ENCODE assay signal across 11 cellular contexts in genomic region chr11:71489311-71490043, GRCh38. TPM values are rescaled to one million over a fixed set of nuclear protein-coding genes. Genes with fewer than 3 reads are reported as not detected.
A peak's percentile ranks its signal among the peaks of the same experiment; 100 is the strongest.
DNase-seq lines count a peak whose midpoint lies in the region; FAIRE-seq and TF ChIP-seq lines count a peak whose summit lies in the region.
"Had no signal": no experiment of that assay in that cellular context is flagged by ENCODE, and none has a peak within 500 bp of the region (broad histone marks: within the 10 kb centered on the region; RNA-seq: fewer than 3 reads in every experiment).

No MANE protein-coding gene starts in this region.

- no peaks in the 10 kb centered on the region for H3K9me3 ChIP-seq in Karpas-422 (ENCODE audit: low read length)
- H3K9me3 ChIP-seq in small intestine (ENCODE audit: control insufficient read depth, low read depth), result no peaks in the 10 kb centered on the region

- 0 out of 2 replicates have a peak, but pooled peaks cover 2% of the 10 kb centered on the region for H3K36me3 ChIP-seq in Karpas-422 (ENCODE audit: insufficient read depth, low read length)
- peaks cover 9 to 44% of the 10 kb centered on the region in 2 donors for H3K36me3 ChIP-seq in small intestine (ENCODE audit: control insufficient read depth in 2 of 2, insufficient read depth in 2 of 2, low read length in 2 of 2)

- H2AFZ ChIP-seq in Karpas-422 (ENCODE audit: low read length), result no peak overlapping the region
- H2AFZ ChIP-seq: parathyroid adenoma had no signal

- H4K20me1 ChIP-seq in Karpas-422 (ENCODE audit: insufficient read depth, low read depth, low read length), result no peaks in the 10 kb centered on the region

- peaks cover 71% of the 10 kb centered on the region for H3K36me3 Mint-ChIP-seq in activated CD4-positive, alpha-beta T cell treated with anti-CD3 and anti-CD28 coated beads, Interleukin-2, amount 10 ng/mL, durations not matched to agents 24 days and 14 days (ENCODE audit: low read depth)

- no peaks in the 10 kb centered on the region for H3K79me2 ChIP-seq in Karpas-422 (ENCODE audit: low read length)
- H3K79me2 ChIP-seq: parathyroid adenoma had no signal

- no peak for TF ChIP-seq POLR2A in H54 (IDR thresholded peaks at IDR 0.05; ENCODE audit: low read depth, low read length)

- H3K27ac ChIP-seq in Karpas-422 (ENCODE audit: low read length) (no peak overlapping the region), small intestine (ENCODE audit: low read depth in 1 of 2, low read length in 1 of 2) (no peak overlapping the region)
- H3K27ac ChIP-seq: parathyroid adenoma had no signal

- no peaks in the 10 kb centered on the region for H3K9me3 Mint-ChIP-seq in activated CD4-positive, alpha-beta T cell treated with anti-CD3 and anti-CD28 coated beads, Interleukin-2, amount 10 ng/mL, durations not matched to agents 24 days and 14 days

- 71 to 82% (median 77%) methylated on average over 15 of the region's 15 CpGs for WGBS in small intestine, 3 donors

- peak overlapping the region; percentile 59 for H3K4me3 Mint-ChIP-seq in activated CD4-positive, alpha-beta T cell treated with anti-CD3 and anti-CD28 coated beads, Interleukin-2, amount 10 ng/mL, durations not matched to agents 24 days and 14 days

- peaks cover 27% of the 10 kb centered on the region for H3K4me1 Mint-ChIP-seq in activated CD4-positive, alpha-beta T cell treated with anti-CD3 and anti-CD28 coated beads, Interleukin-2, amount 10 ng/mL, durations not matched to agents 24 days and 14 days

- H3K27me3 Mint-ChIP-seq in activated CD4-positive, alpha-beta T cell treated with anti-CD3 and anti-CD28 coated beads, Interleukin-2, amount 10 ng/mL, durations not matched to agents 24 days and 14 days, result no peaks in the 10 kb centered on the region

- no peak for TF ChIP-seq CTCF in fibroblast of pulmonary artery (IDR thresholded peaks at IDR 0.05; ENCODE audit: low read length, missing control alignments)

- H3K4me2 ChIP-seq in Karpas-422 (ENCODE audit: low read depth, low read length, poor library complexity, severe bottlenecking), result no peak overlapping the region

- H3K9me2 ChIP-seq in Karpas-422 (replicated peaks; ENCODE audit: insufficient read depth, low read length), result no peaks in the 10 kb centered on the region

- intact Hi-C loops in activated CD4-positive, alpha-beta T cell treated with anti-CD3 and anti-CD28 coated beads, Interleukin-2, amount 10 ng/mL, durations not matched to agents 24 days and 14 days (cut with micrococcal nuclease), result loop anchor here (1.0 kb wide), 1 partner anchor 37 kb away; no protein-coding TSS in a partner anchor

- H3K4me1 ChIP-seq in Karpas-422 (ENCODE audit: low read length), result no peaks in the 10 kb centered on the region
- no peaks in the 10 kb centered on the region for H3K4me1 ChIP-seq in small intestine (ENCODE audit: control insufficient read depth in 2 of 2, insufficient read depth in 1 of 2, low read depth in 1 of 2, low read length in 1 of 2)
- H3K4me1 ChIP-seq: parathyroid adenoma had no signal

- H3K9ac ChIP-seq in Karpas-422 (ENCODE audit: low read length), result no peak overlapping the region
- H3K9ac ChIP-seq: parathyroid adenoma had no signal

- H3K4me3 ChIP-seq in fibroblast of pulmonary artery (replicated peaks; ENCODE audit: low read depth, low read length) (no peak overlapping the region), Karpas-422 (ENCODE audit: low read length) (no peak overlapping the region), small intestine (ENCODE audit: low read depth in 1 of 2, low read length in 2 of 2) (no peak overlapping the region)

- H3K27ac Mint-ChIP-seq in activated CD4-positive, alpha-beta T cell treated with anti-CD3 and anti-CD28 coated beads, Interleukin-2, amount 10 ng/mL, durations not matched to agents 24 days and 14 days, result peak overlapping the region; percentile 91

- DNase-seq in H54 (ENCODE audit: insufficient read length, low spot score) (peak; percentile 83), fibroblast of pulmonary artery (ENCODE audit: low read depth) (peak; percentile 62), hippocampal formation (lab: John Stamatoyannopoulos, UW) (no peak), Karpas-422 (no peak), small intestine (no peak), cerebellum (ENCODE audit: low spot score) (no peak)
- DNase-seq in activated CD4-positive, alpha-beta T cell treated with anti-CD3 and anti-CD28 coated beads, Interleukin-2, amount 10 ng/mL, durations not matched to agents 24 days and 14 days, result peak; percentile 81
- peak; percentile 47 to 66 for DNase-seq in stimulated activated CD8-positive, alpha-beta memory T cell treated with anti-CD3 and anti-CD28 coated beads, Interleukin-15, amount 100 ng/mL, for 48 hours (ENCODE audit: low read depth in 2 of 2)
- DNase-seq: KG1 had no signal

- no peaks in the 10 kb centered on the region for H3K27me3 ChIP-seq in Karpas-422 (ENCODE audit: low read length)
- H3K27me3 ChIP-seq in small intestine (ENCODE audit: control insufficient read depth in 2 of 2, insufficient read depth in 2 of 2, low read length in 2 of 2), result no peaks in the 10 kb centered on the region

- FAIRE-seq in H54 (lab: Jason Lieb, UNC) (peak; percentile 20), small intestine (lab: Jason Lieb, UNC) (no peak)

RNA-seq across cellular contexts. Expression of gene NADSYN1, which starts 36.5 kb away (rescaled TPM):
- total RNA-seq in activated CD4-positive, alpha-beta T cell treated with anti-CD3 and anti-CD28 coated beads, Interleukin-2, amount 10 ng/mL, durations not matched to agents 24 days and 14 days, result 101 and 109 TPM in 2 replicates
- 86.0 and 129 TPM in 2 replicates for total RNA-seq in Karpas-422 (2014; rRNA removed; shearing (Covaris generic); ENCODE audit: low replicate concordance)
- polyA plus RNA-seq in small intestine, result 100 to 1,000 TPM in 2 of 3 donors, 10 to 100 TPM in 1; 85.7 to 210 (median 108) TPM
- total RNA-seq in cerebellum, result 32.0 TPM

RNA-seq across cellular contexts. Expression of gene KRTAP5-7, which starts 37.6 kb away (rescaled TPM):
- total RNA-seq in activated CD4-positive, alpha-beta T cell treated with anti-CD3 and anti-CD28 coated beads, Interleukin-2, amount 10 ng/mL, durations not matched to agents 24 days and 14 days, result not detected in 2 replicates
- 1.5 TPM in 1 of 2 replicates, not detected in the other for total RNA-seq in Karpas-422 (2014; rRNA removed; shearing (Covaris generic); ENCODE audit: low replicate concordance)
- polyA plus RNA-seq in small intestine, result under 1 TPM in 1 of 3 donors, not detected in 2; 0.07 TPM
- total RNA-seq in cerebellum, result 0.18 TPM
- total RNA-seq: epithelial cell of proximal tubule had no signal

RNA-seq across cellular contexts. Expression of gene DHCR7, which starts 41.3 kb away (rescaled TPM):
- 112 and 116 TPM in 2 replicates for total RNA-seq in activated CD4-positive, alpha-beta T cell treated with anti-CD3 and anti-CD28 coated beads, Interleukin-2, amount 10 ng/mL, durations not matched to agents 24 days and 14 days
- total RNA-seq in Karpas-422 (2014; rRNA removed; shearing (Covaris generic); ENCODE audit: low replicate concordance), result 63.3 and 65.3 TPM in 2 replicates
- 10 to 100 TPM; 11.6 to 50.5 (median 13.2) TPM for polyA plus RNA-seq in small intestine
- total RNA-seq in cerebellum, result 36.7 TPM

RNA-seq across cellular contexts. Expression of gene KRTAP5-8, which starts 48.3 kb away (rescaled TPM):
- total RNA-seq in activated CD4-positive, alpha-beta T cell treated with anti-CD3 and anti-CD28 coated beads, Interleukin-2, amount 10 ng/mL, durations not matched to agents 24 days and 14 days, result not detected in 2 replicates
- total RNA-seq in Karpas-422 (2014; rRNA removed; shearing (Covaris generic); ENCODE audit: low replicate concordance), result not detected in 2 replicates
- under 1 TPM in 1 of 3 donors, not detected in 2; 0.16 TPM for polyA plus RNA-seq in small intestine
- total RNA-seq in cerebellum, result not detected
- total RNA-seq: epithelial cell of proximal tubule had no signal

RNA-seq across cellular contexts. Expression of gene KRTAP5-9, which starts 58.7 kb away (rescaled TPM):
- not detected in 2 replicates for total RNA-seq in activated CD4-positive, alpha-beta T cell treated with anti-CD3 and anti-CD28 coated beads, Interleukin-2, amount 10 ng/mL, durations not matched to agents 24 days and 14 days
- not detected in 2 replicates for total RNA-seq in Karpas-422 (2014; rRNA removed; shearing (Covaris generic); ENCODE audit: low replicate concordance)
- under 1 TPM in 2 of 3 donors, not detected in 1; 0.31 to 0.67 TPM for polyA plus RNA-seq in small intestine
- total RNA-seq in cerebellum, result not detected
- total RNA-seq: epithelial cell of proximal tubule had no signal

Comparison
In these comparisons a context has a peak if more than half of its experiments do, and no peak if none do; other contexts are left out.
1. DNase-seq: peak in H54 (single experiment), activated CD4-positive, alpha-beta T cell treated with anti-CD3 and anti-CD28 coated beads, Interleukin-2, amount 10 ng/mL, durations not matched to agents 24 days and 14 days (single experiment), fibroblast of pulmonary artery (single experiment) and stimulated activated CD8-positive, alpha-beta memory T cell treated with anti-CD3 and anti-CD28 coated beads, Interleukin-15, amount 100 ng/mL, for 48 hours (2 of 2); none in hippocampal formation (0 of 2), Karpas-422 (single experiment), small intestine (single experiment) and cerebellum (single experiment).